8 cellular contexts compared by ENCODE assay signal in genomic region chr5:88660326-88660946, GRCh38.
DNase-seq lines count a peak whose midpoint lies in the region; ATAC-seq and TF ChIP-seq lines count a peak whose summit lies in the region.

No MANE protein-coding gene starts in this region.

- peak overlapping the region; percentile 51 for H3K4me3 Mint-ChIP-seq in endothelial cell (ENCODE audit: unreplicated experiment)

- H3K27me3 Mint-ChIP-seq in endothelial cell (ENCODE audit: unreplicated experiment): peaks cover 6% of the 10 kb centered on the region

- H3K36me3 ChIP-seq in BJ (ENCODE audit: control insufficient read depth, insufficient read depth, low read length): no peaks in the 10 kb centered on the region
- no peaks in the 10 kb centered on the region for H3K36me3 ChIP-seq in Peyer's patch

- peaks cover 13% of the 10 kb centered on the region for H3K4me1 Mint-ChIP-seq in endothelial cell (ENCODE audit: unreplicated experiment)

- H3K36me3 Mint-ChIP-seq in endothelial cell (ENCODE audit: low read depth, unreplicated experiment): no peaks in the 10 kb centered on the region

- no peak for TF ChIP-seq POLR2A in Peyer's patch (IDR thresholded peaks at IDR 0.05)

- H3K4me1 ChIP-seq in Peyer's patch: peaks cover 0 to 11% (median 0%) of the 10 kb centered on the region in 4 donors

- ATAC-seq in GM18868 (IDR thresholded peaks at IDR 0.05; ENCODE audit: unreplicated experiment) (peak; percentile 42), HG03066 (IDR thresholded peaks at IDR 0.05; ENCODE audit: low read depth, unreplicated experiment) (peak; percentile 28)

- no peak overlapping the region for H3K27ac ChIP-seq in Peyer's patch

- H3K27me3 ChIP-seq in BJ (ENCODE audit: control insufficient read depth, insufficient read depth, low read length) (peaks cover 5% of the 10 kb centered on the region), Peyer's patch (peaks cover 0 to 31% of the 10 kb centered on the region in 2 donors)

- peak overlapping the region; percentile 39 for H3K4me3 ChIP-seq in BJ (ENCODE audit: low read depth, low read length)
- peak overlapping the region; percentile 1 to 41 (median 38) for H3K4me3 ChIP-seq in Peyer's patch

- POLR2A ChIA-PET in BJ (lab: Charles Lee): interaction anchor here (0.5 kb wide), 1 partner anchor 84 kb away, joined by 5 read pairs; no protein-coding TSS in a partner anchor

- no peak for TF ChIP-seq CTCF in BJ (IDR thresholded peaks at IDR 0.05; ENCODE audit: insufficient read depth, low read depth, low read length)
- TF ChIP-seq CTCF in Peyer's patch (IDR thresholded peaks at IDR 0.05): no peak
- TF ChIP-seq CTCF in endothelial cell (IDR thresholded peaks at IDR 0.05; ENCODE audit: unreplicated experiment): no peak

- no peak overlapping the region for H3K27ac Mint-ChIP-seq in endothelial cell (ENCODE audit: unreplicated experiment)

- DNase-seq in BJ (ENCODE audit: low read depth): no peak
- no peak for DNase-seq in Peyer's patch
- peak; percentile 47 for DNase-seq in endothelial cell (ENCODE audit: low spot score)
- peak; percentile 74 for DNase-seq in pons (ENCODE audit: low spot score)
- no peak for DNase-seq in activated CD4-positive, CD25-positive, alpha-beta regulatory T cell (lab: John Stamatoyannopoulos, UW)
- DNase-seq in putamen (ENCODE audit: low spot score): no peak

- CTCF ChIA-PET in BJ (lab: Yijun Ruan, JAX): interaction anchor here (0.6 kb wide), 2 partner anchors 557 to 844 kb away, joined by 3 read pairs; no protein-coding TSS in a partner anchor

- H3K9me3 Mint-ChIP-seq in endothelial cell (ENCODE audit: unreplicated experiment): no peaks in the 10 kb centered on the region

- H3K9me3 ChIP-seq in Peyer's patch: peaks cover 0 to 11% (median 0%) of the 10 kb centered on the region in 4 donors

Comparison
In these comparisons a context has a peak if more than half of its experiments do, and no peak if none do; other contexts are left out.
1. DNase-seq: peak in endothelial cell (single experiment) and pons (single experiment); none in BJ (single experiment), Peyer's patch (0 of 3), activated CD4-positive, CD25-positive, alpha-beta regulatory T cell (0 of 4) and putamen (single experiment).